In genomic region chr4:24105183-24106039, GRCh38 we compare ENCODE assay signal across 10 cellular contexts.
DNase-seq lines count a peak whose midpoint lies in the region; ATAC-seq and TF ChIP-seq lines count a peak whose summit lies in the region.
"Had no signal": no experiment of that assay in that cellular context is flagged by ENCODE, and none has a peak within 500 bp of the region (broad histone marks: within the 10 kb centered on the region; RNA-seq: fewer than 3 reads in every experiment).

No MANE protein-coding gene starts in this region.

- H4K20me1 ChIP-seq in osteoblast (ENCODE audit: insufficient read depth, low read length) = no peaks in the 10 kb centered on the region

- no peaks in the 10 kb centered on the region for H3K9me3 ChIP-seq in osteoblast (ENCODE audit: low read depth, low read length)

- H3K4me3 ChIP-seq in AG10803 (ENCODE audit: low read length) (peak overlapping the region; percentile 0; the same call in 1 of the 2 replicates), osteoblast (ENCODE audit: insufficient read depth, low read length) (peak overlapping the region; percentile 21), coronary artery (no peak overlapping the region)

- peak overlapping the region; percentile 49 for H2AFZ ChIP-seq in osteoblast (ENCODE audit: low read length)

- no peaks in the 10 kb centered on the region for H3K27me3 ChIP-seq in osteoblast (ENCODE audit: insufficient read depth, low read length)

- CTCF ChIA-PET in RWPE1 (lab: Yijun Ruan, JAX) = no interaction called here

- POLR2A ChIA-PET in RWPE1 (lab: Yijun Ruan, JAX; ENCODE audit: low non-redundant PET) = no interaction called here

- DNase-seq in AG10803 (ENCODE audit: low read depth) = peak; percentile 94
- DNase-seq in RWPE1 (ENCODE audit: low spot score) = peak; percentile 57
- DNase-seq in fibroblast of peridontal ligament (ENCODE audit: extremely low read depth) = peak; percentile 100
- DNase-seq in osteoblast (ENCODE audit: insufficient read length, low spot score, missing footprints) = peak; percentile 84
- DNase-seq in stimulated activated CD4-positive, alpha-beta T cell treated with anti-CD3 and anti-CD28 coated beads, Interleukin-1b, Interleukin-23, amount 100 ng/mL, for 48 hours = no peak
- no peak for DNase-seq in DMS153 (lab: John Stamatoyannopoulos, UW)
- no peak for DNase-seq in coronary artery (ENCODE audit: low spot score)
- DNase-seq: activated T-cell treated with anti-CD3 and anti-CD28 coated beads, Interleukin-2, amount 50 U/mL, for 1 hour; NCI-H345 had no signal

- H3K4me2 ChIP-seq in osteoblast (ENCODE audit: insufficient read depth, low read length) = peak overlapping the region; percentile 53

- no peaks in the 10 kb centered on the region for H3K79me2 ChIP-seq in osteoblast (ENCODE audit: insufficient read depth, low read length)

- H3K27ac ChIP-seq in RWPE1 (no peak overlapping the region), osteoblast (ENCODE audit: low read depth, low read length) (peak overlapping the region; percentile 77), coronary artery (peak overlapping the region in 1 of 2 donors; percentile 16)

- TF ChIP-seq CTCF in AG10803 (conservative IDR thresholded peaks at IDR 0.05; ENCODE audit: low read length) = no peak; the same call in 1 of the 2 replicates
- no peak for TF ChIP-seq CTCF in RWPE1 (conservative IDR thresholded peaks at IDR 0.05; ENCODE audit: low read depth)
- no peak for TF ChIP-seq CTCF in osteoblast (IDR thresholded peaks at IDR 0.05; ENCODE audit: extremely low read depth, low read depth, low read length)
- TF ChIP-seq CTCF in coronary artery (IDR thresholded peaks at IDR 0.05) = no peak

- no peaks in the 10 kb centered on the region for H3K36me3 ChIP-seq in osteoblast (ENCODE audit: insufficient read depth, low read length)

- H3K4me1 ChIP-seq in osteoblast (ENCODE audit: insufficient read depth, low read length) = peaks cover 31% of the 10 kb centered on the region

- ATAC-seq in GM18511 (IDR thresholded peaks at IDR 0.05; ENCODE audit: unreplicated experiment) = no peak

Comparison
In these comparisons a context has a peak if more than half of its experiments do, and no peak if none do; other contexts are left out.
1. DNase-seq: peak in AG10803 (single experiment), RWPE1 (single experiment), fibroblast of peridontal ligament (single experiment) and osteoblast (single experiment); none in stimulated activated CD4-positive, alpha-beta T cell treated with anti-CD3 and anti-CD28 coated beads, Interleukin-1b, Interleukin-23, amount 100 ng/mL, for 48 hours (single experiment), DMS153 (single experiment) and coronary artery (single experiment).